ENCODE assay signal across 8 cellular contexts in the genomic region with DNA sequence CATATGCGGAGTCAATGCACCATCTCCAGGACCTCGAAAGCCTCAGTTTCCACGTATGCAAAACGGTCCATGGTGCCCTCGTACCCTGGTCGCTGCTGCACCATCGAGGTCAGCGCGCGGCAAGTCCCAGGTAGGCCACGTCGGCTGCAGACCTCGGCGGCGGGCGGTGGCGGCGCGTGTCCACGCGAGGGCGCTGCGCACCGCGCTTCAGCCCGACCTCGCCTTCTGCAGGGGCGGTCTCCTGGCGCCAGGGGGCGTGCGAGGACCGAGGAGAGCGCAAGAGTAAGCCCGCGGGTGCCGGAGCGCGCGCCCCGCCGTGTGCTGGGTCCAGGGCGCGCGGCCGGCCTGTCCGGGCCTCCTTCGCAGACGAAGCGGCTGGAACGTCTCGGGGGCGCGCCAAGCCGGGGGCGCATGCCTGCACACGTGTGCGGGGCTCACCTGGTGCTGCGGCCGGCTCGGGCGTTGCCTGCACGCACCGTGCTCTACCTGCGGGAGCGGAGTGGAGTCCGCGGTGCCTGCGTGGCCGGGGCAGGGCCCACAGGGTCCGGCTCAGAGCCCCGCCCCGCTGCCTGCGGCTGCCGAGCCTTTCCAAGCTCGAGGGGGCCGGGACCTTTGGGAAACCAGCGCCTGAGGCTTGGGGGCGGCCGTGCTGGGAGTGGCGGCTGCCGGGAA. TPM values are rescaled to one million over a fixed set of nuclear protein-coding genes. Genes with fewer than 3 reads are reported as not detected.
A peak's percentile ranks its signal among the peaks of the same experiment; 100 is the strongest.
DNase-seq lines count a peak whose midpoint lies in the region; ATAC-seq, FAIRE-seq and TF ChIP-seq lines count a peak whose summit lies in the region.

No MANE protein-coding gene starts in this region.

- H2AK5ac ChIP-seq in H1 (ENCODE audit: low read depth, low read length) (no peak overlapping the region), mesendoderm (ENCODE audit: low read length) (no peak overlapping the region)

- no peak for FAIRE-seq in H1 (lab: Jason Lieb, UNC)

- peak; percentile 98 to 99 for TF ChIP-seq RAD21 in H1 (IDR thresholded peaks at IDR 0.05 in 1 of 2, conservative IDR thresholded peaks at IDR 0.05 in 1 of 2; ENCODE audit: low read depth in 2 of 2, low read length in 2 of 2)

- peak; percentile 54 for DNase-seq in AG09319 (ENCODE audit: extremely low read depth, low read depth)
- DNase-seq in NCI-H526 (lab: John Stamatoyannopoulos, UW), result peak; percentile 44 to 87
- peak; percentile 98 for DNase-seq in activated CD8-positive, alpha-beta memory T cell treated with anti-CD3 and anti-CD28 coated beads for 24 hours
- DNase-seq in H1 (ENCODE audit: low read depth in 1 of 2, low spot score in 2 of 2), result peak; percentile 87 to 99
- peak; percentile 94 for DNase-seq in mesendoderm
- DNase-seq in stimulated activated CD4-positive, alpha-beta T cell treated with anti-CD3 and anti-CD28 coated beads, TNF-alpha, amount 100 ng/mL, for 48 hours (ENCODE audit: low read depth in 3 of 3), result peak; percentile 69 to 85 (median 84)

- H3K18ac ChIP-seq in H1 (ENCODE audit: extremely low read depth, low read length), result peak overlapping the region; percentile 87
- H3K18ac ChIP-seq in mesendoderm (ENCODE audit: low read length), result peak overlapping the region; percentile 31

- H3K27ac ChIP-seq in H1 (ENCODE audit: low read depth, low read length), result no peak overlapping the region
- no peak overlapping the region for H3K27ac ChIP-seq in mesendoderm (ENCODE audit: low read depth, low read length)

- H2BK15ac ChIP-seq in H1 (ENCODE audit: low read length) (no peak overlapping the region), mesendoderm (replicated peaks; ENCODE audit: low read depth) (no peak overlapping the region)

- ATAC-seq in GM18870 (IDR thresholded peaks at IDR 0.05; ENCODE audit: unreplicated experiment) (peak; percentile 68), HG03108 (IDR thresholded peaks at IDR 0.05; ENCODE audit: unreplicated experiment) (peak; percentile 92)

- H3K4me2 ChIP-seq in H1 (ENCODE audit: insufficient read depth in 1 of 2, low read depth in 2 of 2, low read length in 2 of 2) (peak overlapping the region; percentile 65 to 91; a peak in 3 of 4 replicates), mesendoderm (ENCODE audit: low read length) (peak overlapping the region; percentile 79)

- H2BK12ac ChIP-seq in H1 (ENCODE audit: low read depth, low read length), result no peak overlapping the region

- H3K23ac ChIP-seq in H1 (ENCODE audit: insufficient read length) (no peak overlapping the region), mesendoderm (ENCODE audit: low read length) (no peak overlapping the region)

- H3K56ac ChIP-seq in H1 (replicated peaks; ENCODE audit: insufficient read length, low read depth, low read length) (no peak overlapping the region), mesendoderm (ENCODE audit: low read length) (peak overlapping the region; percentile 93)

- no peaks in the 10 kb centered on the region for H3K79me1 ChIP-seq in H1 (ENCODE audit: low read depth, low read length)
- no peaks in the 10 kb centered on the region for H3K79me1 ChIP-seq in mesendoderm (ENCODE audit: low read length)

- H2AFZ ChIP-seq in H1 (ENCODE audit: low read length), result peak overlapping the region; percentile 66; the same call in 1 of the 2 replicates

- H3K27me3 ChIP-seq in H1 (replicated peaks in 1 of 4; ENCODE audit: control insufficient read depth in 3 of 4, extremely low read depth in 1 of 4, insufficient read depth in 3 of 4, low read length in 3 of 4) (no peaks in the 10 kb centered on the region), mesendoderm (ENCODE audit: insufficient read depth, low read length, poor library complexity) (no peaks in the 10 kb centered on the region)

- peaks cover 0 to 4% (median 2%) of the 10 kb centered on the region in 4 experiments; a peak in 4 of 8 replicates for H3K36me3 ChIP-seq in H1 (ENCODE audit: control insufficient read depth in 2 of 4, insufficient read depth in 4 of 4, low read length in 3 of 4)
- peaks cover 2% of the 10 kb centered on the region for H3K36me3 ChIP-seq in mesendoderm (ENCODE audit: control insufficient read depth, insufficient read depth, low read length)

- H2BK20ac ChIP-seq in H1 (ENCODE audit: low read length), result no peak overlapping the region

- no peak overlapping the region for H2BK120ac ChIP-seq in H1 (replicated peaks; ENCODE audit: low read depth, low read length)
- no peak overlapping the region for H2BK120ac ChIP-seq in mesendoderm (ENCODE audit: low read depth, low read length)

- peak; percentile 68 for TF ChIP-seq CTCF in AG09319 (IDR thresholded peaks at IDR 0.05; ENCODE audit: low read depth, low read length)
- TF ChIP-seq CTCF in H1 (IDR thresholded peaks at IDR 0.05; ENCODE audit: control extremely low read depth in 1 of 3, insufficient read depth in 1 of 3, low read depth in 1 of 3, low read length in 3 of 3), result peak; percentile 99 to 100 (median 100)

- TF ChIP-seq POLR2A in H1 (IDR thresholded peaks at IDR 0.05; ENCODE audit: control extremely low read depth in 1 of 2, low read depth in 2 of 2, low read length in 2 of 2), result peak in 1 of 2 experiments; percentile 8; a peak in 1 of 3 replicates

- H3K4me1 ChIP-seq in H1 (replicated peaks in 1 of 4; ENCODE audit: control insufficient read depth in 3 of 4, insufficient read depth in 4 of 4, low read length in 3 of 4) (peaks cover 0 to 4% (median 3%) of the 10 kb centered on the region in 4 experiments; a peak in 2 of 7 replicates), mesendoderm (ENCODE audit: control insufficient read depth, low read depth, low read length) (no peaks in the 10 kb centered on the region)

- 6% methylated on average over 65 of the region's 81 CpGs; no CpG with 5 or more reads in 1 of the 2 experiments for WGBS in H1 (ENCODE audit: extremely low coverage in 1 of 2, insufficient coverage in 1 of 2, insufficient read length in 1 of 2, insufficient replicate concordance in 2 of 2, low coverage in 1 of 2, low lambda C conversion rate in 2 of 2, missing lambda C conversion rate in 1 of 2), 2 experiments
- WGBS in mesendoderm (ENCODE audit: extremely low coverage, insufficient coverage, low lambda C conversion rate), result no CpG with 5 or more reads among the region's 81 CpGs

- H3K4me3 ChIP-seq in H1 (ENCODE audit: extremely low read depth in 1 of 4, insufficient read depth in 2 of 4, low read depth in 3 of 4, low read length in 4 of 4), result peak overlapping the region; percentile 35 to 66 (median 51)
- H3K4me3 ChIP-seq in mesendoderm (ENCODE audit: low read length), result peak overlapping the region; percentile 35

- H4K20me1 ChIP-seq in H1 (replicated peaks in 1 of 2; ENCODE audit: control insufficient read depth in 1 of 2, insufficient read depth in 2 of 2, low read length in 2 of 2), result peaks cover 0 to 6% of the 10 kb centered on the region in 2 experiments

- H3K9me3 ChIP-seq in H1 (ENCODE audit: insufficient read depth in 2 of 2, low read depth in 1 of 2, low read length in 1 of 2), result peaks cover 0 to 9% of the 10 kb centered on the region in 2 experiments; a peak in 1 of 4 replicates

- H3K79me2 ChIP-seq in H1 (ENCODE audit: control insufficient read depth in 1 of 2, insufficient read depth in 2 of 2, low read length in 2 of 2) (no peaks in the 10 kb centered on the region), mesendoderm (ENCODE audit: control insufficient read depth, insufficient read depth, low read length) (no peaks in the 10 kb centered on the region)

- H3K14ac ChIP-seq in H1 (ENCODE audit: insufficient read length), result no peak overlapping the region

- H3K9ac ChIP-seq in H1 (replicated peaks in 1 of 4; ENCODE audit: extremely low read depth in 1 of 4, low read depth in 3 of 4, low read length in 3 of 4) (peak overlapping the region in 3 of 4 experiments; percentile 16 to 46 (median 37); a peak in 3 of 7 replicates), mesendoderm (ENCODE audit: low read length) (peak overlapping the region; percentile 80)

- POLR2A ChIA-PET in H1 (lab: Charles Lee; ENCODE audit: partially characterized antibody), result interaction anchor here (0.6 to 1.0 kb wide), 4 partner anchors 39 to 660 kb away, joined by 3 read pairs; no protein-coding TSS in a partner anchor

- H4K8ac ChIP-seq in H1 (ENCODE audit: extremely low read depth, insufficient read depth, low read length) (peak overlapping the region; percentile 86; the same call in 1 of the 2 replicates), mesendoderm (ENCODE audit: low read depth, low read length) (no peak overlapping the region)

- H3K23me2 ChIP-seq in H1 (ENCODE audit: low read depth, low read length), result peaks cover 5% of the 10 kb centered on the region; the same call in 1 of the 2 replicates

- H4K5ac ChIP-seq in H1 (ENCODE audit: insufficient read length, low read depth, low read length) (no peak overlapping the region), mesendoderm (ENCODE audit: low read length) (no peak overlapping the region)

- H3K4ac ChIP-seq in H1 (replicated peaks; ENCODE audit: insufficient read length, low read depth, low read length) (no peak overlapping the region), mesendoderm (ENCODE audit: low read depth, low read length) (no peak overlapping the region)

- H4K91ac ChIP-seq in H1 (replicated peaks; ENCODE audit: insufficient read length, low read length), result no peak overlapping the region

- TF ChIP-seq EP300 in H1 (IDR thresholded peaks at IDR 0.05; ENCODE audit: borderline replicate concordance in 1 of 2, low read depth in 2 of 2, low read length in 2 of 2), result peak in 1 of 2 experiments; percentile 31; a peak in 1 of 3 replicates

- CTCF ChIA-PET in H1 (lab: Charles Lee; ENCODE audit: partially characterized antibody), result interaction anchor here (0.6 to 2.4 kb wide), 17 partner anchors 9 to 1016 kb away, joined by 3 to 15 read pairs (median 3); no protein-coding TSS in a partner anchor

- H2BK5ac ChIP-seq in H1 (ENCODE audit: low read depth, low read length) (peak overlapping the region; percentile 66; the same call in 1 of the 2 replicates), mesendoderm (ENCODE audit: low read length) (no peak overlapping the region)

TF ChIP-seq in H1, 55 proteins besides CTCF, POLR2A, EP300 and RAD21 (continues in another document):
- peak; percentile 63; the same call in 1 of the 2 replicates for TF ChIP-seq YY1 (IDR thresholded peaks at IDR 0.05; ENCODE audit: low read depth, low read length)
- TF ChIP-seq TBP (IDR thresholded peaks at IDR 0.05; ENCODE audit: low read depth, low read length), result peak; percentile 26; the same call in 1 of the 2 replicates
- TF ChIP-seq RNF2 (IDR thresholded peaks at IDR 0.05; ENCODE audit: borderline replicate concordance, low read depth, low read length, missing control alignments, poor library complexity, severe bottlenecking), result no peak

RNA-seq across cellular contexts. Expression of a gene that starts 54.0 kb away (rescaled TPM):
- total RNA-seq in H1 (2021; fragmentation: NEBNext Ultra II Directional; extraction: Animal tissue kit (Norgen Biotek cat#: 25700)), result 155 and 157 TPM in 2 replicates
- 55.3 and 59.9 TPM in 2 replicates for polyA plus RNA-seq in H1 (2011; rRNA removed)
- 113 TPM for polyA plus RNA-seq in H1 (2011; cell fraction: cytosol; rRNA removed)
- polyA plus RNA-seq in H1 (2011; cell fraction: nucleus; rRNA removed), result 44.4 TPM
- 94.4 to 129 TPM (median 119 TPM) in 4 replicates for polyA plus RNA-seq in H1 (2012, experiment 1 of 2)
- polyA plus RNA-seq in H1 (2012, experiment 2 of 2), result 86.2 TPM
- 156 TPM for polyA plus RNA-seq in H1 (2013, experiment 1 of 2)
- 155 TPM for polyA plus RNA-seq in H1 (2013, experiment 2 of 2)
- 30.9 and 38.9 TPM in 2 replicates for polyA minus RNA-seq in H1 (2011; rRNA and poly(A)+ RNA removed)
- 26.2 TPM for polyA minus RNA-seq in H1 (2011; cell fraction: cytosol; rRNA and poly(A)+ RNA removed)
- 22.6 TPM for polyA minus RNA-seq in H1 (2011; cell fraction: nucleus; rRNA and poly(A)+ RNA removed)
- 226 TPM for polyA plus RNA-seq in mesendoderm (2013, experiment 1 of 2)
- polyA plus RNA-seq in mesendoderm (2013, experiment 2 of 2), result 225 TPM
